In the genomic region with DNA sequence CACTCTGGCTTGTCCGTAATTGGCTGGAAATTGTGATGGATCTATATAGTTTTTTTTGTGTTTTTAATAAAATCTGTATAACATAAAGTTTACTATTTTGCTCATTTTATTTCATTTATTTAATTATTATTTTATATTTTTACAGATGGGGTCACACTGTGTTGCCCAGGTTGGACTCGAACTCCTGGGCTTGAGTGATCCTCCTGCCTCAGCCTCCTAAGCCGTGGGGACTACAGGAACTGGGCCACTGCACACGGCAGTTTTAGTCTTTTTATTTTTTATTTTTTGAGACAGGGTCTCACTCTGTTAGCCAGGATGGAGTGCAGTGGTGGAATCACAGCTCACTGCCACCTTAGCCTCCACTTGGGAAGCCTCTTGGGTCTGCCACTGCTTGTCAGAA, we compare ENCODE assay signal across 1 cellular context.
TF ChIP-seq lines count a peak whose summit lies in the region.

No MANE protein-coding gene starts in this region.

TF ChIP-seq in H1, 55 proteins besides CTCF, POLR2A, EP300 and RAD21:
- TF ChIP-seq GTF2F1 (IDR thresholded peaks at IDR 0.05; ENCODE audit: borderline replicate concordance, low read depth, low read length) (no peak), EZH2 (IDR thresholded peaks at IDR 0.05; ENCODE audit: low read depth, low read length, severe bottlenecking) (no peak), TCF12 (IDR thresholded peaks at IDR 0.05; ENCODE audit: low read depth, low read length) (no peak), BCL11A (IDR thresholded peaks at IDR 0.05; ENCODE audit: low read depth in 2 of 2, low read length in 2 of 2) (no peak), POLR2AphosphoS5 (IDR thresholded peaks at IDR 0.05; ENCODE audit: low read depth, low read length) (no peak), BACH1 (IDR thresholded peaks at IDR 0.05; ENCODE audit: low read length) (no peak), SP4 (IDR thresholded peaks at IDR 0.05; ENCODE audit: low read length) (no peak), CHD2 (IDR thresholded peaks at IDR 0.05; ENCODE audit: low read length) (no peak), TEAD4 (IDR thresholded peaks at IDR 0.05; ENCODE audit: low read depth, low read length) (no peak), TAF1 (IDR thresholded peaks at IDR 0.05; ENCODE audit: low read depth, low read length) (no peak), KDM5A (IDR thresholded peaks at IDR 0.05; ENCODE audit: low read length) (no peak), EGR1 (IDR thresholded peaks at IDR 0.05; ENCODE audit: borderline replicate concordance, low read depth, low read length) (no peak), SUZ12 (IDR thresholded peaks at IDR 0.05; ENCODE audit: low read length) (no peak), KDM4A (IDR thresholded peaks at IDR 0.05; ENCODE audit: low read depth, low read length, severe bottlenecking) (no peak), RNF2 (IDR thresholded peaks at IDR 0.05; ENCODE audit: borderline replicate concordance, low read depth, low read length, missing control alignments, poor library complexity, severe bottlenecking) (no peak), SIRT6 (IDR thresholded peaks at IDR 0.05; ENCODE audit: low read length) (no peak)
